Comparison of ENCODE assay signal across 1 cellular context in genomic region chr17:74452027-74452840, GRCh38.
TF ChIP-seq lines count a peak whose summit lies in the region.

No MANE protein-coding gene starts in this region.

TF ChIP-seq in HEK293, 187 proteins besides CTCF, POLR2A, EP300 and RAD21 (continued from another document and continues in another):
- TF ChIP-seq, protein P1, sequence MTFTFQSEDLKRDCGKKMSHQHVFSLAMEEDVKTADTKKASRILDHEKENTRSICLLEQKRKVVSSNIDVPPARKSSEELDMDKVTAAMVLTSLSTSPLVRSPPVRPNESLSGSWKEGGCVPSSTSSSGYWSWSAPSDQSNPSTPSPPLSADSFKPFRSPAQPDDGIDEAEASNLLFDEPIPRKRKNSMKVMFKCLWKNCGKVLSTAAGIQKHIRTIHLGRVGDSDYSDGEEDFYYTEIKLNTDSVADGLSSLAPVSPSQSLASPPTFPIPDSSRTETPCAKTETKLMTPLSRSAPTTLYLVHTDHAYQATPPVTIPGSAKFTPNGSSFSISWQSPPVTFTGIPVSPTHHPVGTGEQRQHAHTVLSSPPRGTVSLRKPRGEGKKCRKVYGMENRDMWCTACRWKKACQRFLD (tag by site-specific recombination; IDR thresholded peaks at IDR 0.05), result no peak
- TF ChIP-seq ZFHX2 (tag by site-specific recombination; conservative IDR thresholded peaks at IDR 0.05), result no peak
- no peak for TF ChIP-seq ZNF677 (tag by site-specific recombination; IDR thresholded peaks at IDR 0.05)
- no peak for TF ChIP-seq ZNF140 (tag by site-specific recombination; IDR thresholded peaks at IDR 0.05)
- TF ChIP-seq, protein P2, sequence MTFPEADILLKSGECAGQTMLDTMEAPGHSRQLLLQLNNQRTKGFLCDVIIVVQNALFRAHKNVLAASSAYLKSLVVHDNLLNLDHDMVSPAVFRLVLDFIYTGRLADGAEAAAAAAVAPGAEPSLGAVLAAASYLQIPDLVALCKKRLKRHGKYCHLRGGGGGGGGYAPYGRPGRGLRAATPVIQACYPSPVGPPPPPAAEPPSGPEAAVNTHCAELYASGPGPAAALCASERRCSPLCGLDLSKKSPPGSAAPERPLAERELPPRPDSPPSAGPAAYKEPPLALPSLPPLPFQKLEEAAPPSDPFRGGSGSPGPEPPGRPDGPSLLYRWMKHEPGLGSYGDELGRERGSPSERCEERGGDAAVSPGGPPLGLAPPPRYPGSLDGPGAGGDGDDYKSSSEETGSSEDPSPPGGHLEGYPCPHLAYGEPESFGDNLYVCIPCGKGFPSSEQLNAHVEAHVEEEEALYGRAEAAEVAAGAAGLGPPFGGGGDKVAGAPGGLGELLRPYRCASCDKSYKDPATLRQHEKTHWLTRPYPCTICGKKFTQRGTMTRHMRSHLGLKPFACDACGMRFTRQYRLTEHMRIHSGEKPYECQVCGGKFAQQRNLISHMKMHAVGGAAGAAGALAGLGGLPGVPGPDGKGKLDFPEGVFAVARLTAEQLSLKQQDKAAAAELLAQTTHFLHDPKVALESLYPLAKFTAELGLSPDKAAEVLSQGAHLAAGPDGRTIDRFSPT (tag by site-specific recombination; IDR thresholded peaks at IDR 0.05), result peak; percentile 20; the same call in 1 of the 2 replicates
- no peak for TF ChIP-seq ZXDB (tag by site-specific recombination; IDR thresholded peaks at IDR 0.05)
- no peak for TF ChIP-seq ZNF521 (tag by site-specific recombination; IDR thresholded peaks at IDR 0.05)
- TF ChIP-seq ZNF555 (tag by site-specific recombination; conservative IDR thresholded peaks at IDR 0.05), result no peak
- TF ChIP-seq ZNF48 (tag by site-specific recombination; IDR thresholded peaks at IDR 0.05), result no peak
- peak; percentile 97 for TF ChIP-seq ZBTB20 (tag by site-specific recombination; IDR thresholded peaks at IDR 0.05)
- TF ChIP-seq ZEB2 (tag by site-specific recombination; IDR thresholded peaks at IDR 0.05), result 0 out of 2 replicates have a peak, but pooled peaks have one; percentile 24
- TF ChIP-seq KLF1 (tag by site-specific recombination; IDR thresholded peaks at IDR 0.05), result peak; percentile 76
- no peak for TF ChIP-seq ZNF776 (tag by site-specific recombination; IDR thresholded peaks at IDR 0.05; ENCODE audit: borderline replicate concordance)
- 0 out of 2 replicates have a peak, but pooled peaks have one; percentile 56 for TF ChIP-seq ZNF660 (tag by site-specific recombination; IDR thresholded peaks at IDR 0.05)
- TF ChIP-seq ZNF529 (tag by site-specific recombination; IDR thresholded peaks at IDR 0.05; ENCODE audit: insufficient replicate concordance), result no peak
- TF ChIP-seq ZNF585B (tag by site-specific recombination; IDR thresholded peaks at IDR 0.05), result no peak
- TF ChIP-seq YY2 (tag by site-specific recombination; IDR thresholded peaks at IDR 0.05), result no peak
- TF ChIP-seq ZNF24 (tag by site-specific recombination; IDR thresholded peaks at IDR 0.05), result 0 out of 2 replicates have a peak, but pooled peaks have one; percentile 32
- TF ChIP-seq MZF1 (tag by site-specific recombination; IDR thresholded peaks at IDR 0.05; ENCODE audit: borderline replicate concordance), result no peak
- no peak for TF ChIP-seq ZNF211 (tag by site-specific recombination; IDR thresholded peaks at IDR 0.05; ENCODE audit: low read depth)
- TF ChIP-seq ZFP37 (tag by site-specific recombination; IDR thresholded peaks at IDR 0.05), result no peak
- peak; percentile 72 for TF ChIP-seq ZNF600 (tag by site-specific recombination; IDR thresholded peaks at IDR 0.05)
- TF ChIP-seq ZBTB7A (tag by site-specific recombination; IDR thresholded peaks at IDR 0.05; ENCODE audit: low read depth), result no peak
- TF ChIP-seq YY1 (tag by site-specific recombination; IDR thresholded peaks at IDR 0.05), result no peak
- TF ChIP-seq HOXA7 (CRISPR knock-in tag; IDR thresholded peaks at IDR 0.05; ENCODE audit: borderline replicate concordance), result no peak
- no peak for TF ChIP-seq ZNF626 (tag by site-specific recombination; IDR thresholded peaks at IDR 0.05)
- TF ChIP-seq ZNF19 (tag by site-specific recombination; IDR thresholded peaks at IDR 0.05; ENCODE audit: low read depth), result no peak
- no peak for TF ChIP-seq TSHZ1 (tag by site-specific recombination; IDR thresholded peaks at IDR 0.05; ENCODE audit: borderline replicate concordance)
- TF ChIP-seq, protein P3, sequence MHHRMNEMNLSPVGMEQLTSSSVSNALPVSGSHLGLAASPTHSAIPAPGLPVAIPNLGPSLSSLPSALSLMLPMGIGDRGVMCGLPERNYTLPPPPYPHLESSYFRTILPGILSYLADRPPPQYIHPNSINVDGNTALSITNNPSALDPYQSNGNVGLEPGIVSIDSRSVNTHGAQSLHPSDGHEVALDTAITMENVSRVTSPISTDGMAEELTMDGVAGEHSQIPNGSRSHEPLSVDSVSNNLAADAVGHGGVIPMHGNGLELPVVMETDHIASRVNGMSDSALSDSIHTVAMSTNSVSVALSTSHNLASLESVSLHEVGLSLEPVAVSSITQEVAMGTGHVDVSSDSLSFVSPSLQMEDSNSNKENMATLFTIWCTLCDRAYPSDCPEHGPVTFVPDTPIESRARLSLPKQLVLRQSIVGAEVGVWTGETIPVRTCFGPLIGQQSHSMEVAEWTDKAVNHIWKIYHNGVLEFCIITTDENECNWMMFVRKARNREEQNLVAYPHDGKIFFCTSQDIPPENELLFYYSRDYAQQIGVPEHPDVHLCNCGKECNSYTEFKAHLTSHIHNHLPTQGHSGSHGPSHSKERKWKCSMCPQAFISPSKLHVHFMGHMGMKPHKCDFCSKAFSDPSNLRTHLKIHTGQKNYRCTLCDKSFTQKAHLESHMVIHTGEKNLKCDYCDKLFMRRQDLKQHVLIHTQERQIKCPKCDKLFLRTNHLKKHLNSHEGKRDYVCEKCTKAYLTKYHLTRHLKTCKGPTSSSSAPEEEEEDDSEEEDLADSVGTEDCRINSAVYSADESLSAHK (tag by site-specific recombination; IDR thresholded peaks at IDR 0.05), result no peak
- TF ChIP-seq ZNF416 (tag by site-specific recombination; IDR thresholded peaks at IDR 0.05), result no peak
- no peak for TF ChIP-seq BCL11B (tag by site-specific recombination; IDR thresholded peaks at IDR 0.05; ENCODE audit: low read depth)
- TF ChIP-seq PRDM10 (tag by site-specific recombination; IDR thresholded peaks at IDR 0.05), result 0 out of 2 replicates have a peak, but pooled peaks have one; percentile 7
- no peak for TF ChIP-seq ZNF707 (tag by site-specific recombination; IDR thresholded peaks at IDR 0.05)
- TF ChIP-seq ZNF214 (tag by site-specific recombination; IDR thresholded peaks at IDR 0.05; ENCODE audit: borderline replicate concordance), result no peak
- no peak for TF ChIP-seq ZNF768 (tag by site-specific recombination; IDR thresholded peaks at IDR 0.05)
- TF ChIP-seq ZBTB48 (tag by site-specific recombination; IDR thresholded peaks at IDR 0.05), result no peak
- no peak for TF ChIP-seq ZNF157 (tag by site-specific recombination; IDR thresholded peaks at IDR 0.05)
- TF ChIP-seq ZNF571 (tag by site-specific recombination; IDR thresholded peaks at IDR 0.05), result no peak
- TF ChIP-seq, protein P4, sequence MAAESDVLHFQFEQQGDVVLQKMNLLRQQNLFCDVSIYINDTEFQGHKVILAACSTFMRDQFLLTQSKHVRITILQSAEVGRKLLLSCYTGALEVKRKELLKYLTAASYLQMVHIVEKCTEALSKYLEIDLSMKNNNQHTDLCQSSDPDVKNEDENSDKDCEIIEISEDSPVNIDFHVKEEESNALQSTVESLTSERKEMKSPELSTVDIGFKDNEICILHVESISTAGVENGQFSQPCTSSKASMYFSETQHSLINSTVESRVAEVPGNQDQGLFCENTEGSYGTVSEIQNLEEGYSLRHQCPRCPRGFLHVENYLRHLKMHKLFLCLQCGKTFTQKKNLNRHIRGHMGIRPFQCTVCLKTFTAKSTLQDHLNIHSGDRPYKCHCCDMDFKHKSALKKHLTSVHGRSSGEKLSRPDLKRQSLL (tag by site-specific recombination; IDR thresholded peaks at IDR 0.05), result no peak
- TF ChIP-seq, protein P5, sequence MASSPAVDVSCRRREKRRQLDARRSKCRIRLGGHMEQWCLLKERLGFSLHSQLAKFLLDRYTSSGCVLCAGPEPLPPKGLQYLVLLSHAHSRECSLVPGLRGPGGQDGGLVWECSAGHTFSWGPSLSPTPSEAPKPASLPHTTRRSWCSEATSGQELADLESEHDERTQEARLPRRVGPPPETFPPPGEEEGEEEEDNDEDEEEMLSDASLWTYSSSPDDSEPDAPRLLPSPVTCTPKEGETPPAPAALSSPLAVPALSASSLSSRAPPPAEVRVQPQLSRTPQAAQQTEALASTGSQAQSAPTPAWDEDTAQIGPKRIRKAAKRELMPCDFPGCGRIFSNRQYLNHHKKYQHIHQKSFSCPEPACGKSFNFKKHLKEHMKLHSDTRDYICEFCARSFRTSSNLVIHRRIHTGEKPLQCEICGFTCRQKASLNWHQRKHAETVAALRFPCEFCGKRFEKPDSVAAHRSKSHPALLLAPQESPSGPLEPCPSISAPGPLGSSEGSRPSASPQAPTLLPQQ (tag by site-specific recombination; IDR thresholded peaks at IDR 0.05), result peak; percentile 80
- no peak for TF ChIP-seq KLF16 (tag by site-specific recombination; IDR thresholded peaks at IDR 0.05)
- no peak for TF ChIP-seq ZNF155 (tag by site-specific recombination; IDR thresholded peaks at IDR 0.05)
- no peak for TF ChIP-seq ZNF654 (tag by site-specific recombination; IDR thresholded peaks at IDR 0.05; ENCODE audit: low read depth)
- TF ChIP-seq, protein P6, sequence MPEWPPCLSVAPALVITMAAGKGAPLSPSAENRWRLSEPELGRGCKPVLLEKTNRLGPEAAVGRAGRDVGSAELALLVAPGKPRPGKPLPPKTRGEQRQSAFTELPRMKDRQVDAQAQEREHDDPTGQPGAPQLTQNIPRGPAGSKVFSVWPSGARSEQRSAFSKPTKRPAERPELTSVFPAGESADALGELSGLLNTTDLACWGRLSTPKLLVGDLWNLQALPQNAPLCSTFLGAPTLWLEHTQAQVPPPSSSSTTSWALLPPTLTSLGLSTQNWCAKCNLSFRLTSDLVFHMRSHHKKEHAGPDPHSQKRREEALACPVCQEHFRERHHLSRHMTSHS (tag by site-specific recombination; IDR thresholded peaks at IDR 0.05), result no peak
- no peak for TF ChIP-seq ZNF610 (tag by site-specific recombination; IDR thresholded peaks at IDR 0.05; ENCODE audit: borderline replicate concordance)
- no peak for TF ChIP-seq ZNF2 (tag by site-specific recombination; IDR thresholded peaks at IDR 0.05)
- peak; percentile 76; the same call in 1 of the 2 replicates for TF ChIP-seq KLF17 (tag by site-specific recombination; IDR thresholded peaks at IDR 0.05)
- no peak for TF ChIP-seq ZFP3 (tag by site-specific recombination; IDR thresholded peaks at IDR 0.05; ENCODE audit: low read depth)
